ENCODE assay signal across 9 cellular contexts in the genomic region with DNA sequence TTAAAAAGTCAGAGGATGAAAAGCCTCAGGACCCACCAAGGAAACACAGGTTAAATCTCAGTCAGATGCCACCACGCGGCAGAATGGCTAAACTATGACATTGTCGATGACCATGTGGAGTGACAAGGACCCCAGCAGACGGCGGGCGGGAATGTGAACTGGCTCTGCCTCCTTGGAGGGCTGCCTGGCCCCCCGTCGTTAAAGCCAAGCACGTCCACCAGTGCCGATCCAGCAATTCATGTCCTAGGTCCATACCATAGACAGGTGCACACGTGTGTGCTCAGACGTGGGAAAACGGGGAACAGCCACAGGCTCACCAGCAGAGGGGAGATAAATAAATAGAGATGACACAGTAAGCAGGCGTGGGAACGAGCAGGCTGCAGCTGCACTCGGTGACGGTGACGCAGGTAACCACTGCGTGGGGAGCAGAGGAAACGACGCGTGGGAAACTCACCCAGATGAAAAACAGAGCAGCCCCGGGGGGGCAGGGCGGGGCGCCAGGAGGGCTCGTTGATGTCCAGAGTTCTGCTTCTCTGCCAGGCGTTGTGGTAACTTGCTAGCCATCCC. TPM values are rescaled to one million over a fixed set of nuclear protein-coding genes. Genes with fewer than 3 reads are reported as not detected.
A peak's percentile ranks its signal among the peaks of the same experiment; 100 is the strongest.
DNase-seq lines count a peak whose midpoint lies in the region; ATAC-seq and TF ChIP-seq lines count a peak whose summit lies in the region.
"Had no signal": no experiment of that assay in that cellular context is flagged by ENCODE, and none has a peak within 500 bp of the region (broad histone marks: within the 10 kb centered on the region; RNA-seq: fewer than 3 reads in every experiment).

No MANE protein-coding gene starts in this region.

- intact Hi-C loops in activated CD4-positive, alpha-beta memory T cell treated with anti-CD3 and anti-CD28 coated beads for 36 hours (cut with micrococcal nuclease), result loop anchor here (2.0 kb wide), 2 partner anchors 22 to 204 kb away; no protein-coding TSS in a partner anchor

- H3K27ac ChIP-seq in 22Rv1, result no peak overlapping the region

- TF ChIP-seq CTCF in 22Rv1 (IDR thresholded peaks at IDR 0.05), result peak; percentile 22; the same call in 1 of the 2 replicates
- no peak for TF ChIP-seq CTCF in fibroblast of mammary gland (conservative IDR thresholded peaks at IDR 0.05; ENCODE audit: control insufficient read depth, insufficient read depth, low read depth, low read length)

- H3K4me1 Mint-ChIP-seq in activated CD4-positive, alpha-beta memory T cell treated with anti-CD3 and anti-CD28 coated beads for 36 hours (ENCODE audit: low read depth), result peaks cover 25% of the 10 kb centered on the region

- H3K27me3 Mint-ChIP-seq in activated CD4-positive, alpha-beta memory T cell treated with anti-CD3 and anti-CD28 coated beads for 36 hours, result no peaks in the 10 kb centered on the region

- H3K4me3 ChIP-seq in fibroblast of mammary gland (ENCODE audit: control insufficient read depth, low read depth, low read length), result no peak overlapping the region

- CTCF ChIA-PET in activated CD4-positive, alpha-beta memory T cell treated with anti-CD3 and anti-CD28 coated beads for 36 hours (lab: Charles Lee), result no interaction called here

- ATAC-seq in HG02798 (IDR thresholded peaks at IDR 0.05; ENCODE audit: poor library complexity, unreplicated experiment), result peak; percentile 72
- no peak for ATAC-seq in GM19455 (IDR thresholded peaks at IDR 0.05; ENCODE audit: unreplicated experiment)
- ATAC-seq: right cardiac atrium had no signal

- peak overlapping the region; percentile 34 for H3K27ac Mint-ChIP-seq in activated CD4-positive, alpha-beta memory T cell treated with anti-CD3 and anti-CD28 coated beads for 36 hours

- peaks cover 6% of the 10 kb centered on the region for H3K9me3 Mint-ChIP-seq in activated CD4-positive, alpha-beta memory T cell treated with anti-CD3 and anti-CD28 coated beads for 36 hours

- peak; percentile 90 for DNase-seq in activated CD4-positive, alpha-beta memory T cell treated with anti-CD3 and anti-CD28 coated beads for 36 hours
- DNase-seq in fibroblast of mammary gland (ENCODE audit: low read depth) (peak; percentile 80), GDM1 (lab: John Stamatoyannopoulos, UW) (no peak), DMS153 treated with DMSO at 0.1 percent for 48 hours (lab: John Stamatoyannopoulos, UW; ENCODE audit: unreplicated experiment) (no peak)
- DNase-seq in stimulated activated CD8-positive, alpha-beta memory T cell treated with anti-CD3 and anti-CD28 coated beads, Interleukin-15, amount 100 ng/mL, for 24 hours (ENCODE audit: low read depth), result peak; percentile 55

- peak overlapping the region; percentile 71 for H3K4me3 Mint-ChIP-seq in activated CD4-positive, alpha-beta memory T cell treated with anti-CD3 and anti-CD28 coated beads for 36 hours

- POLR2A ChIA-PET in activated CD4-positive, alpha-beta memory T cell treated with anti-CD3 and anti-CD28 coated beads for 36 hours (lab: Charles Lee), result no interaction called here

- no peaks in the 10 kb centered on the region for H3K36me3 Mint-ChIP-seq in activated CD4-positive, alpha-beta memory T cell treated with anti-CD3 and anti-CD28 coated beads for 36 hours

RNA-seq across cellular contexts. Expression of a gene that starts 28.3 kb away (rescaled TPM):
- 1 to 10 TPM; 5.3 to 6.6 TPM for total RNA-seq in activated CD4-positive, alpha-beta memory T cell treated with anti-CD3 and anti-CD28 coated beads for 36 hours

Comparison
In these comparisons a context has a peak if more than half of its experiments do, and no peak if none do; other contexts are left out.
1. DNase-seq: peak in activated CD4-positive, alpha-beta memory T cell treated with anti-CD3 and anti-CD28 coated beads for 36 hours (single experiment), fibroblast of mammary gland (single experiment) and stimulated activated CD8-positive, alpha-beta memory T cell treated with anti-CD3 and anti-CD28 coated beads, Interleukin-15, amount 100 ng/mL, for 24 hours (single experiment); none in GDM1 (single experiment) and DMS153 treated with DMSO at 0.1 percent for 48 hours (single experiment).